In genomic region chr1:152013664-152014237, GRCh38 we compare ENCODE assay signal across 8 cellular contexts. TPM values are rescaled to one million over a fixed set of nuclear protein-coding genes. Genes with fewer than 3 reads are reported as not detected.
A peak's percentile ranks its signal among the peaks of the same experiment; 100 is the strongest.
DNase-seq lines count a peak whose midpoint lies in the region; ATAC-seq, FAIRE-seq and TF ChIP-seq lines count a peak whose summit lies in the region.

No MANE protein-coding gene starts in this region.

- H3K27ac Mint-ChIP-seq in CD14-positive monocyte: peak overlapping the region in 2 of 7 donors; percentile 38 to 82

- no peak overlapping the region for H3K4me3 Mint-ChIP-seq in CD14-positive monocyte

- intact Hi-C loops in CD14-positive monocyte (cut with micrococcal nuclease): no loop called here

- FAIRE-seq in small intestine (lab: Jason Lieb, UNC): no peak

- ATAC-seq in HG02763 (IDR thresholded peaks at IDR 0.05; ENCODE audit: unreplicated experiment) (no peak), HG03175 (IDR thresholded peaks at IDR 0.05; ENCODE audit: unreplicated experiment) (no peak)

- peak; percentile 71 for TF ChIP-seq CTCF in CD14-positive monocyte (IDR thresholded peaks at IDR 0.05)

- H3K9me3 Mint-ChIP-seq in CD14-positive monocyte: peaks cover 0 to 4% (median 0%) of the 10 kb centered on the region in 7 donors

- peaks cover 5% of the 10 kb centered on the region for H3K4me1 Mint-ChIP-seq in CD14-positive monocyte

- H3K27me3 ChIP-seq in small intestine (ENCODE audit: control insufficient read depth in 2 of 2, insufficient read depth in 2 of 2, low read length in 2 of 2): no peaks in the 10 kb centered on the region

- no peak for TF ChIP-seq POLR2A in erythroblast (IDR thresholded peaks at IDR 0.05; ENCODE audit: low read length)

- H3K27me3 Mint-ChIP-seq in CD14-positive monocyte (ENCODE audit: low read depth in 3 of 3): peaks cover 2 to 8% (median 5%) of the 10 kb centered on the region in 3 donors

- H3K36me3 Mint-ChIP-seq in CD14-positive monocyte: no peaks in the 10 kb centered on the region

- WGBS in small intestine, 3 donors: 4 to 11% (median 4%) methylated on average over 3 of the region's 3 CpGs

- H3K9me3 ChIP-seq in small intestine (ENCODE audit: control insufficient read depth, low read depth): no peaks in the 10 kb centered on the region

- DNase-seq in CD14-positive monocyte (ENCODE audit: low spot score) (no peak), H4 (ENCODE audit: low spot score) (peak; percentile 61), SKM-1 treated with dmso at 0.1 percent for 144 hours (lab: John Stamatoyannopoulos, UW; ENCODE audit: unreplicated experiment) (peak; percentile 77), erythroblast (lab: John Stamatoyannopoulos, UW) (peak; percentile 52 to 67), small intestine (peak; percentile 57), 8988T (no peak)

- H3K27ac ChIP-seq in small intestine (ENCODE audit: low read depth in 1 of 2, low read length in 1 of 2): no peak overlapping the region

- no peak overlapping the region for H3K4me3 ChIP-seq in small intestine (ENCODE audit: low read depth in 1 of 2, low read length in 2 of 2)

- H3K36me3 ChIP-seq in small intestine (ENCODE audit: control insufficient read depth in 2 of 2, insufficient read depth in 2 of 2, low read length in 2 of 2): no peaks in the 10 kb centered on the region

- no peaks in the 10 kb centered on the region for H3K4me1 ChIP-seq in small intestine (ENCODE audit: control insufficient read depth in 2 of 2, insufficient read depth in 1 of 2, low read depth in 1 of 2, low read length in 1 of 2)

RNA-seq across cellular contexts. Expression of gene S100A10, which starts 20.1 kb away (rescaled TPM):
- polyA plus RNA-seq in CD14-positive monocyte (1,000 to 10,000 TPM; 2,129 to 2,138 TPM), small intestine (1,000 to 10,000 TPM in 2 of 3 donors, 100 to 1,000 TPM in 1; 547 to 1,355 (median 1,268) TPM)
- total RNA-seq in H4 (2014; rRNA removed; shearing (Covaris generic)): 58.6 and 87.8 TPM in 2 replicates

RNA-seq across cellular contexts. Expression of gene S100A11, which starts 23.1 kb away (rescaled TPM):
- 1,000 to 10,000 TPM; 2,621 to 3,364 TPM for polyA plus RNA-seq in CD14-positive monocyte
- 377 and 488 TPM in 2 replicates for total RNA-seq in H4 (2014; rRNA removed; shearing (Covaris generic))
- 100 to 1,000 TPM; 237 to 551 (median 426) TPM for polyA plus RNA-seq in small intestine

Comparison
In these comparisons a context has a peak if more than half of its experiments do, and no peak if none do; other contexts are left out.
1. DNase-seq: peak in H4 (single experiment), SKM-1 treated with dmso at 0.1 percent for 144 hours (single experiment), erythroblast (2 of 2) and small intestine (single experiment); none in CD14-positive monocyte (single experiment) and 8988T (single experiment).
2. RNA of gene S100A11, which starts 23.1 kb away (polyA plus RNA-seq): 2,621 to 3,364 TPM in CD14-positive monocyte; 237 to 551 TPM in small intestine; every median in the first group is over 4 times any median in the second.